ENCODE assay signal across 11 cellular contexts in the genomic region with DNA sequence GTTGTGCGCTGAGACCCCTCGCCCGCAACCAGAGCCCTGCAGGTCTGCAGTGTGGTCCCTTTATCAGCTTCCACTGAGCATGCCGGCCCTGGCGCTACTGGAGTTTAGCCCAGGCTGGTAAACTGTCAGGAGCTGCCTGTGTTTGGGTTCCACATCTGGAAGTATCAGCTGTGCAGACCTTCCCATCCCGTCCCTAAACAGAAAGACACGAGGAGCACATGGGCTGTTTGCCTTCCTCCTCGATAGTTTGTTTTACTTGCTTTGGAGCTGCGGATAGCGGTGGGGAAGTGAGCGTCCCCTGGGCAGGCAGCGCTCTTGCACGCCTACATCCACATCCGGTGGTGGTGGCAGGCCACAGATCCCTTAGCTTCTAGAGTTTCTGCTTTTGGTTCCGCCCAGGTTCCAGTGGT. TPM values are rescaled to one million over a fixed set of nuclear protein-coding genes. Genes with fewer than 3 reads are reported as not detected.
DNase-seq lines count a peak whose midpoint lies in the region; ATAC-seq and TF ChIP-seq lines count a peak whose summit lies in the region.
"Had no signal": no experiment of that assay in that cellular context is flagged by ENCODE, and none has a peak within 500 bp of the region (broad histone marks: within the 10 kb centered on the region; RNA-seq: fewer than 3 reads in every experiment).

No MANE protein-coding gene starts in this region.

- H3K27ac Mint-ChIP-seq in MCF 10A (ENCODE audit: low read depth, unreplicated experiment), result no peak overlapping the region
- H3K27ac Mint-ChIP-seq in dendritic cell treated with granulocyte-macrophage colony-stimulating factor and Interleukin-4, amounts not matched to agents 40 ng/mL and 50 ng/mL, for 4 days, result peak overlapping the region; percentile 65

- H3K36me3 ChIP-seq in breast epithelium (no peaks in the 10 kb centered on the region), stomach smooth muscle (ENCODE audit: control insufficient read depth in 2 of 2, insufficient read depth in 2 of 2, low read length in 2 of 2) (peaks cover 18 to 38% of the 10 kb centered on the region in 2 donors)
- H3K36me3 ChIP-seq: pancreas had no signal

- H3K36me3 Mint-ChIP-seq in MCF 10A (ENCODE audit: insufficient read depth, unreplicated experiment), result no peaks in the 10 kb centered on the region
- no peaks in the 10 kb centered on the region for H3K36me3 Mint-ChIP-seq in dendritic cell treated with granulocyte-macrophage colony-stimulating factor and Interleukin-4, amounts not matched to agents 40 ng/mL and 50 ng/mL, for 4 days (ENCODE audit: low read depth)

- CTCF ChIA-PET in MCF 10A (lab: Yijun Ruan, JAX), result no interaction called here

- no peaks in the 10 kb centered on the region for H3K27me3 ChIP-seq in breast epithelium
- no peaks in the 10 kb centered on the region for H3K27me3 ChIP-seq in stomach smooth muscle (ENCODE audit: control insufficient read depth in 1 of 2, insufficient read depth in 2 of 2, low read length in 2 of 2)
- H3K27me3 ChIP-seq: pancreas had no signal

- no peaks in the 10 kb centered on the region for H3K27me3 Mint-ChIP-seq in MCF 10A (ENCODE audit: insufficient read depth, unreplicated experiment)
- peaks cover 26% of the 10 kb centered on the region for H3K27me3 Mint-ChIP-seq in dendritic cell treated with granulocyte-macrophage colony-stimulating factor and Interleukin-4, amounts not matched to agents 40 ng/mL and 50 ng/mL, for 4 days

- ATAC-seq in HG03139 (IDR thresholded peaks at IDR 0.05; ENCODE audit: unreplicated experiment) (peak; percentile 83), HG03460 (IDR thresholded peaks at IDR 0.05; ENCODE audit: unreplicated experiment) (no peak), GM21619 (IDR thresholded peaks at IDR 0.05; ENCODE audit: unreplicated experiment) (no peak)

- H3K9ac ChIP-seq in stomach smooth muscle (ENCODE audit: low read length in 2 of 2), result no peak overlapping the region

- no peak overlapping the region for H3K4me3 Mint-ChIP-seq in MCF 10A (ENCODE audit: unreplicated experiment)
- H3K4me3 Mint-ChIP-seq in dendritic cell treated with granulocyte-macrophage colony-stimulating factor and Interleukin-4, amounts not matched to agents 40 ng/mL and 50 ng/mL, for 4 days, result no peak overlapping the region
- H3K4me3 Mint-ChIP-seq: central memory CD8-positive, alpha-beta T cell had no signal

- H3K9me3 Mint-ChIP-seq in MCF 10A (ENCODE audit: unreplicated experiment), result no peaks in the 10 kb centered on the region
- no peaks in the 10 kb centered on the region for H3K9me3 Mint-ChIP-seq in dendritic cell treated with granulocyte-macrophage colony-stimulating factor and Interleukin-4, amounts not matched to agents 40 ng/mL and 50 ng/mL, for 4 days
- H3K9me3 Mint-ChIP-seq: central memory CD8-positive, alpha-beta T cell had no signal

- intact Hi-C loops in breast epithelium (cut with DNase I; ENCODE audit: low total_unique reads), result no loop called here
- intact Hi-C loops in MCF 10A (cut with micrococcal nuclease), result no loop called here
- intact Hi-C loops in dendritic cell treated with granulocyte-macrophage colony-stimulating factor and Interleukin-4, amounts not matched to agents 40 ng/mL and 50 ng/mL, for 4 days (cut with micrococcal nuclease), result loop anchor here (5.0 kb wide), 1 partner anchor 33 kb away; no protein-coding TSS in a partner anchor

- H3K27ac ChIP-seq in breast epithelium (peak overlapping the region; percentile 69 to 82), stomach smooth muscle (ENCODE audit: low read length) (peak overlapping the region; percentile 37)
- H3K27ac ChIP-seq: pancreas had no signal

- DNase-seq in breast epithelium (ENCODE audit: low spot score in 2 of 2) (no peak), MCF 10A (ENCODE audit: unreplicated experiment) (no peak), NCI-H748 treated with DMSO at 0.1 percent for 48 hours (lab: John Stamatoyannopoulos, UW) (no peak)
- DNase-seq: Caco-2, pancreas had no signal

- no peak for TF ChIP-seq POLR2A in breast epithelium (IDR thresholded peaks at IDR 0.05)

- no peak for TF ChIP-seq CTCF in breast epithelium (IDR thresholded peaks at IDR 0.05)
- no peak for TF ChIP-seq CTCF in MCF 10A (IDR thresholded peaks at IDR 0.05; ENCODE audit: unreplicated experiment)

- no peaks in the 10 kb centered on the region for H3K4me1 Mint-ChIP-seq in MCF 10A (ENCODE audit: insufficient read depth, unreplicated experiment)
- H3K4me1 Mint-ChIP-seq in dendritic cell treated with granulocyte-macrophage colony-stimulating factor and Interleukin-4, amounts not matched to agents 40 ng/mL and 50 ng/mL, for 4 days (ENCODE audit: low read depth), result peaks cover 49% of the 10 kb centered on the region

- BruUV-seq in MCF 10A (replicated peaks; lab: Mats Ljungman, UMichigan), result no TSS peak

- H3K4me1 ChIP-seq in breast epithelium (peaks cover 0 to 27% of the 10 kb centered on the region in 2 donors), stomach smooth muscle (ENCODE audit: control insufficient read depth, insufficient read depth, low read length) (peaks cover 61% of the 10 kb centered on the region)
- H3K4me1 ChIP-seq: Caco-2 had no signal

- POLR2A ChIA-PET in MCF 10A (lab: Yijun Ruan, JAX), result no interaction called here

- no peaks in the 10 kb centered on the region for H3K9me3 ChIP-seq in breast epithelium
- no peaks in the 10 kb centered on the region for H3K9me3 ChIP-seq in stomach smooth muscle (ENCODE audit: control insufficient read depth in 2 of 2, low read length in 2 of 2)
- H3K9me3 ChIP-seq: Caco-2, pancreas had no signal

- H3K4me3 ChIP-seq in breast epithelium (peak overlapping the region in 1 of 3 donors; percentile 19), stomach smooth muscle (ENCODE audit: low read length in 2 of 2) (no peak overlapping the region)
- H3K4me3 ChIP-seq: pancreas had no signal

RNA-seq across cellular contexts. Expression of a gene that starts 12.5 kb away (rescaled TPM):
- total RNA-seq in breast epithelium (10 to 100 TPM; 48.8 to 56.6 (median 55.1) TPM), MCF 10A (2022) (1.8 and 2.3 TPM in 2 replicates)

Comparison
In these comparisons a context has a peak if more than half of its experiments do, and no peak if none do; other contexts are left out.
1. RNA of a gene that starts 12.5 kb away (total RNA-seq): 48.8 to 56.6 TPM in breast epithelium; 1.8 to 2.3 TPM in MCF 10A; every median in the first group is over 10 times any median in the second.